In genomic region chr19:2546128-2547032, GRCh38 we compare ENCODE assay signal across 10 cellular contexts.
DNase-seq lines count a peak whose midpoint lies in the region; ATAC-seq, FAIRE-seq and TF ChIP-seq lines count a peak whose summit lies in the region.
"Had no signal": no experiment of that assay in that cellular context is flagged by ENCODE, and none has a peak within 500 bp of the region (broad histone marks: within the 10 kb centered on the region; RNA-seq: fewer than 3 reads in every experiment).

No MANE protein-coding gene starts in this region.

- no peak overlapping the region for H2AFZ ChIP-seq in GM23248

- no peaks in the 10 kb centered on the region for H3K36me3 Mint-ChIP-seq in nephron progenitor cell (ENCODE audit: low read depth)
- H3K36me3 Mint-ChIP-seq: activated naive CD8-positive, alpha-beta T cell; CD4-positive, CD25-positive, alpha-beta regulatory T cell had no signal

- peak; percentile 93 for DNase-seq in Ammon's horn (ENCODE audit: low spot score)
- DNase-seq in SJCRH30 = no peak
- peak; percentile 73 to 86 for DNase-seq in frontal cortex (ENCODE audit: low spot score in 2 of 2)
- peak; percentile 76 for DNase-seq in nephron progenitor cell
- DNase-seq in GM23248 = no peak
- DNase-seq: CD4-positive, CD25-positive, alpha-beta regulatory T cell had no signal

- H3K27ac Mint-ChIP-seq in nephron progenitor cell = peak overlapping the region; percentile 80
- H3K27ac Mint-ChIP-seq: activated naive CD8-positive, alpha-beta T cell had no signal

- WGBS in GM23248 (ENCODE audit: low coverage in 1 of 2, low lambda C conversion rate in 2 of 2, missing lambda C conversion rate in 2 of 2), 2 experiments = 87 to 94% methylated on average over 31 to 50 of the region's 50 CpGs

- no peaks in the 10 kb centered on the region for H3K36me3 ChIP-seq in SJCRH30
- H3K36me3 ChIP-seq in GM23248 (ENCODE audit: low read depth) = no peaks in the 10 kb centered on the region

- no peak overlapping the region for H3K9ac ChIP-seq in GM23248

- H3K27me3 Mint-ChIP-seq in nephron progenitor cell (ENCODE audit: low read depth, poor library complexity) = no peaks in the 10 kb centered on the region
- H3K27me3 Mint-ChIP-seq: activated naive CD8-positive, alpha-beta T cell; CD4-positive, CD25-positive, alpha-beta regulatory T cell had no signal

- no peak overlapping the region for H3K4me3 Mint-ChIP-seq in nephron progenitor cell
- H3K4me3 Mint-ChIP-seq: activated naive CD8-positive, alpha-beta T cell had no signal

- no peak for FAIRE-seq in frontal cortex (lab: Jason Lieb, UNC)

- no peaks in the 10 kb centered on the region for H3K9me3 ChIP-seq in SJCRH30 (replicated peaks)
- no peaks in the 10 kb centered on the region for H3K9me3 ChIP-seq in GM23248 (ENCODE audit: low read depth)

- H3K4me2 ChIP-seq in GM23248 (ENCODE audit: unreplicated experiment) = no peak overlapping the region

- ATAC-seq in GM18861 (IDR thresholded peaks at IDR 0.05; ENCODE audit: unreplicated experiment) (no peak), GM19328 (IDR thresholded peaks at IDR 0.05; ENCODE audit: unreplicated experiment) (no peak), GM18907 (IDR thresholded peaks at IDR 0.05; ENCODE audit: unreplicated experiment) (no peak)

- H3F3A ChIP-seq in GM23248 (ENCODE audit: insufficient read depth) = peaks cover 40% of the 10 kb centered on the region

- no peak overlapping the region for H3K27ac ChIP-seq in SJCRH30
- H3K27ac ChIP-seq in GM23248 = no peak overlapping the region

- H3K9me3 Mint-ChIP-seq in nephron progenitor cell = peaks cover 4% of the 10 kb centered on the region

- no peaks in the 10 kb centered on the region for H4K20me1 ChIP-seq in GM23248 (ENCODE audit: insufficient read depth)

- no peaks in the 10 kb centered on the region for H3K9me2 ChIP-seq in GM23248 (ENCODE audit: insufficient read depth)

- in situ Hi-C loops in GM23248 (cut with MboI) = no loop called here

- H3K4me1 Mint-ChIP-seq in nephron progenitor cell = peaks cover 62% of the 10 kb centered on the region

- H3K27me3 ChIP-seq in SJCRH30 = no peaks in the 10 kb centered on the region
- no peaks in the 10 kb centered on the region for H3K27me3 ChIP-seq in GM23248 (replicated peaks; ENCODE audit: insufficient read depth)

- H3K4me1 ChIP-seq in SJCRH30 (peaks cover 31% of the 10 kb centered on the region), GM23248 (ENCODE audit: insufficient read depth) (peaks cover 45% of the 10 kb centered on the region)

- TF ChIP-seq CTCF in nephron progenitor cell (IDR thresholded peaks at IDR 0.05) = no peak

- no peaks in the 10 kb centered on the region for H3K79me2 ChIP-seq in GM23248 (ENCODE audit: insufficient read depth)

- H3K4me3 ChIP-seq in SJCRH30 (peak overlapping the region; percentile 28), GM23248 (no peak overlapping the region)

Comparison
In these comparisons a context has a peak if more than half of its experiments do, and no peak if none do; other contexts are left out.
1. DNase-seq: peak in Ammon's horn (single experiment), frontal cortex (2 of 2) and nephron progenitor cell (single experiment); none in SJCRH30 (0 of 2) and GM23248 (single experiment).